16 cellular contexts compared by ENCODE assay signal in the genomic region with DNA sequence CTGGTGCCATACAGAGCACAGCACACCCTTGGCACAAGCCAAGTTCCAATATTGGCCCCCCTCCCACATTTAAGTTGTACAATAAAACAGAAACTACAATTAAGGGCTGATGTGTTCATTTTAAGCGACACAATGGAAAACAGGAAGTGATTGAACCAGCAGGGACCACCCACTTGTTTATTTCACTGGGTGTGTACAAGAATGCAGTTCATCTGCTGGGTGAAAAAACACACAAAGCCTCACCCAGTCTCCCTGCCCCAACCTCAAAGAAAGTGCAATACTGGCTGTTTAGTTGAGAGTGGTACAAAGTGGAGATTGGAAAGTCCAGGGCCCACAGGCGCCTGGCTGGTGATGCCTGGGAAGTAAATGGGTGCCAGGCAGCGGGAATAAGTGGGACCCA.
DNase-seq lines count a peak whose midpoint lies in the region; ATAC-seq and TF ChIP-seq lines count a peak whose summit lies in the region.
"Had no signal": no experiment of that assay in that cellular context is flagged by ENCODE, and none has a peak within 500 bp of the region (broad histone marks: within the 10 kb centered on the region; RNA-seq: fewer than 3 reads in every experiment).

No MANE protein-coding gene starts in this region.

- 87 to 94% methylated on average over 3 of the region's 3 CpGs for WGBS in testis, 2 donors

- CTCF ChIA-PET in A673 (lab: Charles Lee) (interaction anchor here (0.6 kb wide), 2 partner anchors 11 to 28 kb away, joined by 3 to 13 read pairs; no protein-coding TSS in a partner anchor), WTC11 (lab: Charles Lee) (interaction anchor here (1.4 to 5.5 kb wide), 11 partner anchors 9 to 361 kb away, joined by 3 to 77 read pairs (median 12); no protein-coding TSS in a partner anchor)

- H3K27ac Mint-ChIP-seq in WTC11, result peak overlapping the region; percentile 49; the same call in 1 of the 2 replicates
- peak overlapping the region; percentile 60 to 92 (median 88) for H3K27ac Mint-ChIP-seq in nephron
- no peak overlapping the region for H3K27ac Mint-ChIP-seq in progenitor cell of endocrine pancreas
- H3K27ac Mint-ChIP-seq: B cell; CD4-positive, alpha-beta memory T cell; HFFc6 had no signal

- H3K27me3 ChIP-seq in A673 (replicated peaks; ENCODE audit: insufficient read depth, low read depth, low read length, poor library complexity) (no peaks in the 10 kb centered on the region), SJCRH30 (no peaks in the 10 kb centered on the region), testis (no peaks in the 10 kb centered on the region)

- POLR2A ChIA-PET in A673 (lab: Charles Lee; ENCODE audit: low non-redundant PET), result no interaction called here
- POLR2A ChIA-PET in WTC11 (lab: Charles Lee), result no interaction called here

- ATAC-seq in WTC11, result no peak
- ATAC-seq in GM21360 (IDR thresholded peaks at IDR 0.05; ENCODE audit: unreplicated experiment), result no peak

- no peaks in the 10 kb centered on the region for H3K9me3 ChIP-seq in A673 (ENCODE audit: low read depth, low read length, poor library complexity, severe bottlenecking)
- H3K9me3 ChIP-seq in SJCRH30 (replicated peaks), result no peaks in the 10 kb centered on the region
- no peaks in the 10 kb centered on the region for H3K9me3 ChIP-seq in testis

- H3K4me3 ChIP-seq in A673 (ENCODE audit: low read depth, low read length, poor library complexity, severe bottlenecking) (no peak overlapping the region), SJCRH30 (no peak overlapping the region), testis (no peak overlapping the region)

- DNase-seq in A673 (ENCODE audit: low spot score) (no peak), SJCRH30 (no peak), WTC11 (ENCODE audit: low spot score) (no peak), KG1 (lab: John Stamatoyannopoulos, UW) (no peak), progenitor cell of endocrine pancreas (ENCODE audit: low spot score, unreplicated experiment) (no peak), testis (no peak)
- DNase-seq: C1 segment of cervical spinal cord; CD4-positive, alpha-beta memory T cell; DMS153; DMS79 treated with DMSO at 0.1 percent for 48 hours; EL; HCEC 1CT; HFFc6 had no signal

- H3K4me1 Mint-ChIP-seq in WTC11, result peaks cover 70% of the 10 kb centered on the region
- H3K4me1 Mint-ChIP-seq in nephron, result peaks cover 56% of the 10 kb centered on the region
- H3K4me1 Mint-ChIP-seq in progenitor cell of endocrine pancreas (ENCODE audit: low read depth), result peaks cover 25% of the 10 kb centered on the region
- H3K4me1 Mint-ChIP-seq: B cell had no signal

- H3K27me3 Mint-ChIP-seq in WTC11 (ENCODE audit: low read depth), result no peaks in the 10 kb centered on the region
- peaks cover 12% of the 10 kb centered on the region for H3K27me3 Mint-ChIP-seq in nephron (ENCODE audit: low read depth)
- H3K27me3 Mint-ChIP-seq in progenitor cell of endocrine pancreas, result peaks cover 43% of the 10 kb centered on the region

- H3K4me3 Mint-ChIP-seq in WTC11 (no peak overlapping the region), nephron (peak overlapping the region in 1 of 3 experiments; percentile 34), progenitor cell of endocrine pancreas (ENCODE audit: low read depth) (no peak overlapping the region)
- H3K4me3 Mint-ChIP-seq: B cell, HFFc6 had no signal

- H3K9me3 Mint-ChIP-seq in WTC11, result no peaks in the 10 kb centered on the region
- H3K9me3 Mint-ChIP-seq in nephron, result no peaks in the 10 kb centered on the region
- H3K9me3 Mint-ChIP-seq in progenitor cell of endocrine pancreas (ENCODE audit: low read depth), result no peaks in the 10 kb centered on the region
- H3K9me3 Mint-ChIP-seq: HFFc6 had no signal

- intact Hi-C loops in A673 (cut with micrococcal nuclease; ENCODE audit: unreplicated experiment), result loop anchor here (5.0 to 10.0 kb wide), 2 partner anchors 651 to 1348 kb away; a partner anchor contains a TSS
- intact Hi-C loops in testis (cut with DNase I; ENCODE audit: low total_unique reads), result no loop called here

- H3K4me1 ChIP-seq in A673 (ENCODE audit: insufficient read depth, low read length, poor library complexity, severe bottlenecking), result peaks cover 39% of the 10 kb centered on the region
- peaks cover 7% of the 10 kb centered on the region; the same call in 1 of the 2 replicates for H3K4me1 ChIP-seq in SJCRH30
- H3K4me1 ChIP-seq in testis, result no peaks in the 10 kb centered on the region

- H3K36me3 Mint-ChIP-seq in WTC11 (no peaks in the 10 kb centered on the region), nephron (ENCODE audit: low read depth) (no peaks in the 10 kb centered on the region), progenitor cell of endocrine pancreas (ENCODE audit: insufficient read depth) (no peaks in the 10 kb centered on the region)
- H3K36me3 Mint-ChIP-seq: CD4-positive, alpha-beta memory T cell had no signal

- TF ChIP-seq POLR2A in testis (IDR thresholded peaks at IDR 0.05), result no peak

- H3K36me3 ChIP-seq in A673 (ENCODE audit: insufficient read depth, low read length, poor library complexity, severe bottlenecking) (no peaks in the 10 kb centered on the region), SJCRH30 (no peaks in the 10 kb centered on the region), testis (ENCODE audit: low read depth, missing control alignments) (no peaks in the 10 kb centered on the region)

- TF ChIP-seq CTCF in A673 (conservative IDR thresholded peaks at IDR 0.05; ENCODE audit: low read depth, low read length) (no peak), WTC11 (IDR thresholded peaks at IDR 0.05) (no peak), nephron (IDR thresholded peaks at IDR 0.05; ENCODE audit: unreplicated experiment in 3 of 3) (no peak), progenitor cell of endocrine pancreas (IDR thresholded peaks at IDR 0.05; ENCODE audit: unreplicated experiment) (no peak), testis (IDR thresholded peaks at IDR 0.05) (no peak)

- BruUV-seq in A673 (replicated peaks; lab: Mats Ljungman, UMichigan), result no TSS peak

- H3K27ac ChIP-seq in A673 (ENCODE audit: low read depth, low read length, poor library complexity, severe bottlenecking) (peak overlapping the region; percentile 32), SJCRH30 (peak overlapping the region; percentile 83; the same call in 1 of the 2 replicates), testis (no peak overlapping the region)

TF ChIP-seq in WTC11, 78 proteins besides CTCF, POLR2A, EP300 and RAD21 (continues in another document):
- TF ChIP-seq SOX15 (CRISPR knock-in tag; IDR thresholded peaks at IDR 0.05) (no peak), OVOL2 (CRISPR knock-in tag; IDR thresholded peaks at IDR 0.05; ENCODE audit: borderline replicate concordance) (no peak), CREB1 (CRISPR knock-in tag; IDR thresholded peaks at IDR 0.05) (no peak), ELF4 (CRISPR knock-in tag; IDR thresholded peaks at IDR 0.05; ENCODE audit: low read depth) (no peak), TEAD1 (CRISPR knock-in tag; IDR thresholded peaks at IDR 0.05) (no peak), HMGA2 (CRISPR knock-in tag; IDR thresholded peaks at IDR 0.05) (no peak), ZNF396 (CRISPR knock-in tag; IDR thresholded peaks at IDR 0.05; ENCODE audit: borderline replicate concordance) (no peak), KAT7 (CRISPR knock-in tag; IDR thresholded peaks at IDR 0.05; ENCODE audit: borderline replicate concordance) (no peak)
- TF ChIP-seq, protein P1, sequence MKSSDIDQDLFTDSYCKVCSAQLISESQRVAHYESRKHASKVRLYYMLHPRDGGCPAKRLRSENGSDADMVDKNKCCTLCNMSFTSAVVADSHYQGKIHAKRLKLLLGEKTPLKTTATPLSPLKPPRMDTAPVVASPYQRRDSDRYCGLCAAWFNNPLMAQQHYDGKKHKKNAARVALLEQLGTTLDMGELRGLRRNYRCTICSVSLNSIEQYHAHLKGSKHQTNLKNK (CRISPR knock-in tag; IDR thresholded peaks at IDR 0.05), result no peak
- TF ChIP-seq, protein P2, sequence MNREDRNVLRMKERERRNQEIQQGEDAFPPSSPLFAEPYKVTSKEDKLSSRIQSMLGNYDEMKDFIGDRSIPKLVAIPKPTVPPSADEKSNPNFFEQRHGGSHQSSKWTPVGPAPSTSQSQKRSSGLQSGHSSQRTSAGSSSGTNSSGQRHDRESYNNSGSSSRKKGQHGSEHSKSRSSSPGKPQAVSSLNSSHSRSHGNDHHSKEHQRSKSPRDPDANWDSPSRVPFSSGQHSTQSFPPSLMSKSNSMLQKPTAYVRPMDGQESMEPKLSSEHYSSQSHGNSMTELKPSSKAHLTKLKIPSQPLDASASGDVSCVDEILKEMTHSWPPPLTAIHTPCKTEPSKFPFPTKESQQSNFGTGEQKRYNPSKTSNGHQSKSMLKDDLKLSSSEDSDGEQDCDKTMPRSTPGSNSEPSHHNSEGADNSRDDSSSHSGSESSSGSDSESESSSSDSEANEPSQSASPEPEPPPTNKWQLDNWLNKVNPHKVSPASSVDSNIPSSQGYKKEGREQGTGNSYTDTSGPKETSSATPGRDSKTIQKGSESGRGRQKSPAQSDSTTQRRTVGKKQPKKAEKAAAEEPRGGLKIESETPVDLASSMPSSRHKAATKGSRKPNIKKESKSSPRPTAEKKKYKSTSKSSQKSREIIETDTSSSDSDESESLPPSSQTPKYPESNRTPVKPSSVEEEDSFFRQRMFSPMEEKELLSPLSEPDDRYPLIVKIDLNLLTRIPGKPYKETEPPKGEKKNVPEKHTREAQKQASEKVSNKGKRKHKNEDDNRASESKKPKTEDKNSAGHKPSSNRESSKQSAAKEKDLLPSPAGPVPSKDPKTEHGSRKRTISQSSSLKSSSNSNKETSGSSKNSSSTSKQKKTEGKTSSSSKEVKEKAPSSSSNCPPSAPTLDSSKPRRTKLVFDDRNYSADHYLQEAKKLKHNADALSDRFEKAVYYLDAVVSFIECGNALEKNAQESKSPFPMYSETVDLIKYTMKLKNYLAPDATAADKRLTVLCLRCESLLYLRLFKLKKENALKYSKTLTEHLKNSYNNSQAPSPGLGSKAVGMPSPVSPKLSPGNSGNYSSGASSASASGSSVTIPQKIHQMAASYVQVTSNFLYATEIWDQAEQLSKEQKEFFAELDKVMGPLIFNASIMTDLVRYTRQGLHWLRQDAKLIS (CRISPR knock-in tag; IDR thresholded peaks at IDR 0.05; ENCODE audit: borderline replicate concordance), result no peak
- TF ChIP-seq, protein P3, sequence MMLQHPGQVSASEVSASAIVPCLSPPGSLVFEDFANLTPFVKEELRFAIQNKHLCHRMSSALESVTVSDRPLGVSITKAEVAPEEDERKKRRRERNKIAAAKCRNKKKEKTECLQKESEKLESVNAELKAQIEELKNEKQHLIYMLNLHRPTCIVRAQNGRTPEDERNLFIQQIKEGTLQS (CRISPR knock-in tag; conservative IDR thresholded peaks at IDR 0.05), result no peak

Comparison
In these comparisons a context has a peak if more than half of its experiments do, and no peak if none do; other contexts are left out.
1. H3K27ac ChIP-seq: peak in A673 (single experiment) and SJCRH30 (single experiment); none in testis (0 of 2).